ENCODE assay signal across 8 cellular contexts in the genomic region with DNA sequence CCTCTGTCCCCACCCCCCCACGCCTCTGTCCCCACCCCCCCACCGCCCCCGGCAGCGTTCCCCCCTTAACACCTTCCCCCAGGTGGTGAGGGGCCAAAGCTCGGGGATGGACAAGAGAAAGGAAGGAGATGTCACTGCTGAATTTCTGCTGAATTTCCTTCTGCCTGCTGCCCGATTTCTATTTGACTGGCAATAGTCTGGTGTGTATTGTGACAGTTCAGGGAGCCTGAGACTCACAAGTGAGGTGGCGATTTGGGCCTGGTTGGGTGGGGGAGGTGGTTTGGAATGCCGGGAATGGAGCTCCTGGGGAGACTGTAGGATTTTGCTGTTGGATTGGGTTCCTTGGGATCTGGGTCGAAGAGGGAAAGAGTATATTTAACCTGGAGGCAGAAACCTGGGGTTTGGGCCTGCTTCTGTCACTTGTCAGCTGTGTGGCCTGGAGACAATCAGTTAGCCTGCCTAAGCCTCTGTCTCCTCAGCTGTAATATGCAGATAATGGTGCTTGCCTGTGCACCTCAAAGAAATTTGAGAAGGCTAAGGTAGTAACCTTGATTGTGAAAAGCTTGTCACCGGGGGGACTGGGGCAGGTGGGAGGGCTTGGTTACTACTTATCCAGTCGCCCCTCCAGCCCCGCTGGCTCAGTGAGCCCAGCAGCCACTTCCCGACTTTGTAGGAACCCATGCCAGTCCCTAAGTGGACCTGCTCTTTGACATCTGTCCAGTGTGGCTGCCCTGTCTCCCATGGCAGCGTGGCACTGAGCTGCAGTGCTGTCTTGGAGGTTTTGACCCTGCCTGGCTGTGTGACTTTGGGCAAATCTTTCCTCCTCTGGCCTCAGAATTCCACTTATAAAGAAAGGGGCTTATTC. TPM values are rescaled to one million over a fixed set of nuclear protein-coding genes. Genes with fewer than 3 reads are reported as not detected.
DNase-seq lines count a peak whose midpoint lies in the region; ATAC-seq and TF ChIP-seq lines count a peak whose summit lies in the region.

No MANE protein-coding gene starts in this region.

- no peaks in the 10 kb centered on the region for H3K27me3 Mint-ChIP-seq in activated B cell treated with CpG ODN at 0.5 μM for 24 hours

- H3K4me1 ChIP-seq in A673 (ENCODE audit: insufficient read depth, low read length, poor library complexity, severe bottlenecking), result peaks cover 53% of the 10 kb centered on the region
- H3K4me1 ChIP-seq in heart right ventricle, result peaks cover 44 to 74% (median 63%) of the 10 kb centered on the region in 9 donors

- POLR2A ChIA-PET in A673 (lab: Charles Lee; ENCODE audit: low non-redundant PET) (interaction anchor here (0.6 to 1.0 kb wide), 2 partner anchors 58 to 177 kb away, joined by 3 read pairs; no protein-coding TSS in a partner anchor), activated B cell treated with CpG ODN at 0.5 μM for 24 hours (lab: Charles Lee) (interaction anchor here (0.9 to 3.8 kb wide), 7 partner anchors 9 to 362 kb away, joined by 3 to 61 read pairs (median 6); a partner anchor contains a TSS)

- H3K9me3 ChIP-seq in A673 (ENCODE audit: low read depth, low read length, poor library complexity, severe bottlenecking) (no peaks in the 10 kb centered on the region), heart right ventricle (no peaks in the 10 kb centered on the region)

- H3K27me3 ChIP-seq in A673 (replicated peaks; ENCODE audit: insufficient read depth, low read depth, low read length, poor library complexity), result no peaks in the 10 kb centered on the region
- no peaks in the 10 kb centered on the region for H3K27me3 ChIP-seq in heart right ventricle

- H3K4me3 ChIP-seq in A673 (ENCODE audit: low read depth, low read length, poor library complexity, severe bottlenecking), result no peak overlapping the region
- peak overlapping the region in 8 of 10 donors; percentile 12 to 54 (median 48) for H3K4me3 ChIP-seq in heart right ventricle

- H3K36me3 Mint-ChIP-seq in activated B cell treated with CpG ODN at 0.5 μM for 24 hours (ENCODE audit: low read depth), result no peaks in the 10 kb centered on the region

- TF ChIP-seq CTCF in A673 (conservative IDR thresholded peaks at IDR 0.05; ENCODE audit: low read depth, low read length) (no peak), activated B cell treated with CpG ODN at 0.5 μM for 24 hours (IDR thresholded peaks at IDR 0.05) (no peak), heart right ventricle (IDR thresholded peaks at IDR 0.05) (no peak), GM20000 (IDR thresholded peaks at IDR 0.05; ENCODE audit: extremely low read depth, missing control alignments) (no peak)

- CTCF ChIA-PET in A673 (lab: Charles Lee), result interaction anchor here (0.6 kb wide), 2 partner anchors 15 to 39 kb away, joined by 4 to 5 read pairs; no protein-coding TSS in a partner anchor
- CTCF ChIA-PET in activated B cell treated with CpG ODN at 0.5 μM for 24 hours (lab: Charles Lee), result interaction anchor here (0.8 to 3.3 kb wide), 4 partner anchors 10 to 117 kb away, joined by 3 to 29 read pairs (median 6); no protein-coding TSS in a partner anchor

- H3K9me3 Mint-ChIP-seq in activated B cell treated with CpG ODN at 0.5 μM for 24 hours, result no peaks in the 10 kb centered on the region

- BruUV-seq in A673 (replicated peaks; lab: Mats Ljungman, UMichigan), result TSS peak; percentile 76

- H3K27ac Mint-ChIP-seq in activated B cell treated with CpG ODN at 0.5 μM for 24 hours, result peak overlapping the region; percentile 92

- intact Hi-C loops in A673 (cut with micrococcal nuclease; ENCODE audit: unreplicated experiment) (loop anchor here (1.0 kb wide), 1 partner anchor 17 kb away; no protein-coding TSS in a partner anchor), activated B cell treated with CpG ODN at 0.5 μM for 24 hours (cut with micrococcal nuclease) (loop anchor here (1.0 to 2.0 kb wide), 5 partner anchors 7 to 48 kb away; a partner anchor contains a TSS), heart right ventricle (cut with DNase I) (loop anchor here in 1 of 10 donors (2.0 kb wide), 1 partner anchor 16 kb away; no protein-coding TSS in a partner anchor), sciatic nerve (cut with DNase I) (no loop called here)

- 26 to 30% methylated on average over 14 of the region's 14 CpGs for WGBS in heart right ventricle, 2 donors

- peak; percentile 5 for ATAC-seq in GM21526 (IDR thresholded peaks at IDR 0.05; ENCODE audit: low FRiP score, unreplicated experiment)
- peak; percentile 2 for ATAC-seq in activated B cell treated with CpG ODN at 0.5 μM for 24 hours (ENCODE audit: low read depth)
- peak in 3 of 8 donors; percentile 1 to 36 (median 30) for ATAC-seq in heart right ventricle
- ATAC-seq in sciatic nerve, result peak; percentile 2
- no peak for ATAC-seq in HG03378 (IDR thresholded peaks at IDR 0.05; ENCODE audit: unreplicated experiment)
- ATAC-seq in GM21528 (IDR thresholded peaks at IDR 0.05; ENCODE audit: low FRiP score, unreplicated experiment), result no peak

- H3K27ac ChIP-seq in A673 (ENCODE audit: low read depth, low read length, poor library complexity, severe bottlenecking) (peak overlapping the region; percentile 85), heart right ventricle (peak overlapping the region; percentile 80 to 98 (median 95))

- peak overlapping the region; percentile 69 for H3K4me3 Mint-ChIP-seq in activated B cell treated with CpG ODN at 0.5 μM for 24 hours

- H3K4me1 Mint-ChIP-seq in activated B cell treated with CpG ODN at 0.5 μM for 24 hours, result peaks cover 67% of the 10 kb centered on the region

- H3K36me3 ChIP-seq in A673 (ENCODE audit: insufficient read depth, low read length, poor library complexity, severe bottlenecking) (no peaks in the 10 kb centered on the region), heart right ventricle (no peaks in the 10 kb centered on the region)

- no peak for DNase-seq in A673 (ENCODE audit: low spot score)
- no peak for DNase-seq in activated B cell treated with CpG ODN at 0.5 μM for 24 hours
- DNase-seq in heart right ventricle, result peak in 1 of 2 donors; percentile 54
- no peak for DNase-seq in sciatic nerve (ENCODE audit: low spot score)
- DNase-seq in GM20000 (ENCODE audit: low spot score), result no peak

RNA-seq across cellular contexts. Expression of a gene that starts 7.7 kb away (rescaled TPM):
- total RNA-seq in A673 (2021) (204 and 225 TPM in 2 replicates), activated B cell treated with CpG ODN at 0.5 μM for 24 hours (40.4 and 47.5 TPM in 2 replicates), heart right ventricle (100 to 1,000 TPM; 213 to 554 (median 267) TPM), sciatic nerve (322 TPM)
- 100 to 1,000 TPM; 286 to 356 TPM for polyA plus RNA-seq in heart right ventricle

RNA-seq across cellular contexts. Expression of a gene that starts 24.6 kb away (rescaled TPM):
- 90.0 and 92.5 TPM in 2 replicates for total RNA-seq in A673 (2021)
- total RNA-seq in activated B cell treated with CpG ODN at 0.5 μM for 24 hours, result 0.39 and 0.47 TPM in 2 replicates
- total RNA-seq in heart right ventricle, result under 1 TPM; 0.09 to 0.31 (median 0.19) TPM
- polyA plus RNA-seq in heart right ventricle, result under 1 TPM; 0.17 to 0.29 TPM
- total RNA-seq in sciatic nerve, result 1.2 TPM

RNA-seq across cellular contexts. Expression of a gene that starts 45.9 kb away (rescaled TPM):
- 0.47 and 0.66 TPM in 2 replicates for total RNA-seq in A673 (2021)
- 0.32 and 0.38 TPM in 2 replicates for total RNA-seq in activated B cell treated with CpG ODN at 0.5 μM for 24 hours
- under 1 TPM in 1 of 10 donors, not detected in 9; 0.50 TPM for total RNA-seq in heart right ventricle
- under 1 TPM in 1 of 2 donors, not detected in 1; 0.17 TPM for polyA plus RNA-seq in heart right ventricle
- not detected for total RNA-seq in sciatic nerve

RNA-seq across cellular contexts. Expression of a gene that starts 46.5 kb away (rescaled TPM):
- 0.77 and 0.92 TPM in 2 replicates for total RNA-seq in A673 (2021)
- total RNA-seq in activated B cell treated with CpG ODN at 0.5 μM for 24 hours, result 7.0 and 7.4 TPM in 2 replicates
- 1 to 10 TPM in 9 of 10 donors, under 1 TPM in 1; 0.98 to 6.8 (median 1.8) TPM for total RNA-seq in heart right ventricle
- polyA plus RNA-seq in heart right ventricle, result 1 to 10 TPM; 1.1 to 2.0 TPM
- 8.4 TPM for total RNA-seq in sciatic nerve

RNA-seq across cellular contexts. Expression of a gene that starts 52.3 kb away (rescaled TPM):
- 52.0 and 63.6 TPM in 2 replicates for total RNA-seq in A673 (2021)
- total RNA-seq in activated B cell treated with CpG ODN at 0.5 μM for 24 hours, result 45.9 and 48.0 TPM in 2 replicates
- 10 to 100 TPM; 49.4 to 64.9 (median 59.6) TPM for total RNA-seq in heart right ventricle
- 100 to 1,000 TPM in 1 of 2 donors, 10 to 100 TPM in 1; 94.3 to 105 TPM for polyA plus RNA-seq in heart right ventricle
- 35.8 TPM for total RNA-seq in sciatic nerve

Comparison
In these comparisons a context has a peak if more than half of its experiments do, and no peak if none do; other contexts are left out.
1. ATAC-seq: peak in GM21526 (single experiment), activated B cell treated with CpG ODN at 0.5 μM for 24 hours (single experiment) and sciatic nerve (single experiment); none in HG03378 (single experiment) and GM21528 (single experiment).
2. RNA of a gene that starts 24.6 kb away (total RNA-seq): 90.0 to 92.5 TPM in A673; 1.2 TPM in sciatic nerve (single experiment), 0.39 to 0.47 TPM in activated B cell treated with CpG ODN at 0.5 μM for 24 hours and 0.09 to 0.31 TPM in heart right ventricle; every median in the first group is over 10 times any median in the second.